ENCODE assay signal across 1 cellular context in genomic region chr7:100049441-100050291, GRCh38.
TF ChIP-seq lines count a peak whose summit lies in the region.

Gene ZSCAN21 (plus strand): TSS chr7:100049774. CDS start chr7:100057007, 7,233 bp downstream.

TF ChIP-seq in GM12878, 131 proteins besides CTCF, POLR2A, EP300 and RAD21 (continued from another document):
- TF ChIP-seq REST (IDR thresholded peaks at IDR 0.05; ENCODE audit: low read depth, low read length), result 0 out of 2 replicates have a peak, but pooled peaks have one; percentile 9
TF ChIP-seq in GM12878: peak in this region for 48.
